In genomic region chr20:63648895-63649589, GRCh38 we compare ENCODE assay signal across 17 cellular contexts. TPM values are rescaled to one million over a fixed set of nuclear protein-coding genes. Genes with fewer than 3 reads are reported as not detected.
DNase-seq lines count a peak whose midpoint lies in the region; ATAC-seq, FAIRE-seq and TF ChIP-seq lines count a peak whose summit lies in the region.
"Had no signal": no experiment of that assay in that cellular context is flagged by ENCODE, and none has a peak within 500 bp of the region (broad histone marks: within the 10 kb centered on the region; RNA-seq: fewer than 3 reads in every experiment).

No MANE protein-coding gene starts in this region.

- no peak for TF ChIP-seq CTCF in brain (conservative IDR thresholded peaks at IDR 0.05)
- TF ChIP-seq CTCF in D721Med (IDR thresholded peaks at IDR 0.05; ENCODE audit: insufficient read depth, missing control alignments): no peak

- DNase-seq in activated T-cell treated with anti-CD3 and anti-CD28 coated beads, Interleukin-2, amount 50 U/mL, for 24 hours: no peak
- no peak for DNase-seq in activated T-cell treated with anti-CD3 and anti-CD28 coated beads, Interleukin-2, amount 50 U/mL, for 4 hours
- DNase-seq in NCI-H69 (lab: John Stamatoyannopoulos, UW) (peak; percentile 6), D721Med (ENCODE audit: insufficient read length, low spot score) (no peak), islet precursor cell (no peak), activated gamma-delta T cell treated with Interleukin-2 at 50 U/mL for 16 hours (no peak), NCI-H1694 (lab: John Stamatoyannopoulos, UW) (no peak)
- DNase-seq: 8988T, C1 segment of cervical spinal cord, H9, NCI-H1436, NCI-H2081 treated with DMSO at 0.1 percent for 48 hours, NCI-H510A treated with DMSO at 0.1 percent for 48 hours, SIG-M5 had no signal

- peaks cover 2% of the 10 kb centered on the region for H3K27me3 Mint-ChIP-seq in activated T-cell treated with anti-CD3 and anti-CD28 coated beads, Interleukin-2, amount 50 U/mL, for 24 hours
- no peaks in the 10 kb centered on the region for H3K27me3 Mint-ChIP-seq in activated T-cell treated with anti-CD3 and anti-CD28 coated beads, Interleukin-2, amount 50 U/mL, for 4 hours (ENCODE audit: low read depth)
- peaks cover 6% of the 10 kb centered on the region for H3K27me3 Mint-ChIP-seq in brain

- ATAC-seq in activated T-cell treated with anti-CD3 and anti-CD28 coated beads, Interleukin-2, amount 50 U/mL, for 4 hours: no peak

- FAIRE-seq in D721Med (lab: Jason Lieb, UNC): no peak
- FAIRE-seq: GM19239, RCC 7860 had no signal

- peaks cover 10% of the 10 kb centered on the region for H3K4me1 Mint-ChIP-seq in activated T-cell treated with anti-CD3 and anti-CD28 coated beads, Interleukin-2, amount 50 U/mL, for 24 hours (ENCODE audit: low read depth)
- peaks cover 12% of the 10 kb centered on the region for H3K4me1 Mint-ChIP-seq in activated T-cell treated with anti-CD3 and anti-CD28 coated beads, Interleukin-2, amount 50 U/mL, for 4 hours (ENCODE audit: low read depth)
- H3K4me1 Mint-ChIP-seq in brain: peaks cover 25% of the 10 kb centered on the region

- H3K27ac Mint-ChIP-seq in activated T-cell treated with anti-CD3 and anti-CD28 coated beads, Interleukin-2, amount 50 U/mL, for 24 hours: peak overlapping the region; percentile 55
- H3K27ac Mint-ChIP-seq in brain: peak overlapping the region in 2 of 5 experiments; percentile 50 to 60

- H3K9me3 Mint-ChIP-seq in activated T-cell treated with anti-CD3 and anti-CD28 coated beads, Interleukin-2, amount 50 U/mL, for 24 hours: no peaks in the 10 kb centered on the region
- no peaks in the 10 kb centered on the region for H3K9me3 Mint-ChIP-seq in activated T-cell treated with anti-CD3 and anti-CD28 coated beads, Interleukin-2, amount 50 U/mL, for 4 hours
- no peaks in the 10 kb centered on the region for H3K9me3 Mint-ChIP-seq in brain
- H3K9me3 Mint-ChIP-seq: H9 had no signal

- H3K36me3 Mint-ChIP-seq in activated T-cell treated with anti-CD3 and anti-CD28 coated beads, Interleukin-2, amount 50 U/mL, for 24 hours (ENCODE audit: low read depth): no peaks in the 10 kb centered on the region
- no peaks in the 10 kb centered on the region for H3K36me3 Mint-ChIP-seq in activated T-cell treated with anti-CD3 and anti-CD28 coated beads, Interleukin-2, amount 50 U/mL, for 4 hours (ENCODE audit: insufficient read depth)
- no peaks in the 10 kb centered on the region for H3K36me3 Mint-ChIP-seq in brain

- H3K4me3 Mint-ChIP-seq in activated T-cell treated with anti-CD3 and anti-CD28 coated beads, Interleukin-2, amount 50 U/mL, for 24 hours: no peak overlapping the region
- H3K4me3 Mint-ChIP-seq in activated T-cell treated with anti-CD3 and anti-CD28 coated beads, Interleukin-2, amount 50 U/mL, for 4 hours: no peak overlapping the region
- peak overlapping the region in 3 of 5 experiments; percentile 40 to 51 (median 42) for H3K4me3 Mint-ChIP-seq in brain
- H3K4me3 Mint-ChIP-seq: H9 had no signal

RNA-seq across cellular contexts. Expression of gene STMN3, which starts 4.2 kb away (rescaled TPM):
- total RNA-seq in activated T-cell treated with anti-CD3 and anti-CD28 coated beads, Interleukin-2, amount 50 U/mL, for 4 hours: 10 to 100 TPM; 11.4 to 16.2 (median 12.4) TPM
- polyA plus RNA-seq in brain (ENCODE audit: insufficient read depth, low read depth, low replicate concordance): 455 TPM

RNA-seq across cellular contexts. Expression of gene RTEL1, which starts 9.1 kb away (rescaled TPM):
- total RNA-seq in activated T-cell treated with anti-CD3 and anti-CD28 coated beads, Interleukin-2, amount 50 U/mL, for 4 hours: 10 to 100 TPM; 50.6 to 67.7 (median 62.3) TPM
- 8.6 TPM for polyA plus RNA-seq in brain (ENCODE audit: insufficient read depth, low read depth, low replicate concordance)

RNA-seq across cellular contexts. Expression of gene GMEB2, which starts 22.1 kb away (rescaled TPM):
- total RNA-seq in activated T-cell treated with anti-CD3 and anti-CD28 coated beads, Interleukin-2, amount 50 U/mL, for 4 hours: 10 to 100 TPM; 14.6 to 16.1 (median 15.1) TPM
- polyA plus RNA-seq in brain (ENCODE audit: insufficient read depth, low read depth, low replicate concordance): 13.6 TPM

RNA-seq across cellular contexts. Expression of gene TNFRSF6B, which starts 47.4 kb away (rescaled TPM):
- total RNA-seq in activated T-cell treated with anti-CD3 and anti-CD28 coated beads, Interleukin-2, amount 50 U/mL, for 4 hours: under 1 TPM in 1 of 3 donors, not detected in 2; 0.47 TPM
- polyA plus RNA-seq in brain (ENCODE audit: insufficient read depth, low read depth, low replicate concordance): 7.1 TPM
- total RNA-seq: H9 had no signal

RNA-seq across cellular contexts. Expression of gene ARFRP1, which starts 58.7 kb away (rescaled TPM):
- total RNA-seq in activated T-cell treated with anti-CD3 and anti-CD28 coated beads, Interleukin-2, amount 50 U/mL, for 4 hours: 10 to 100 TPM; 62.1 to 67.1 (median 63.5) TPM
- 49.6 TPM for polyA plus RNA-seq in brain (ENCODE audit: insufficient read depth, low read depth, low replicate concordance)

Comparison
In these comparisons a context has a peak if more than half of its experiments do, and no peak if none do; other contexts are left out.
1. H3K4me3 Mint-ChIP-seq: peak in brain (3 of 5); none in activated T-cell treated with anti-CD3 and anti-CD28 coated beads, Interleukin-2, amount 50 U/mL, for 24 hours (single experiment) and activated T-cell treated with anti-CD3 and anti-CD28 coated beads, Interleukin-2, amount 50 U/mL, for 4 hours (single experiment).